In the genomic region with DNA sequence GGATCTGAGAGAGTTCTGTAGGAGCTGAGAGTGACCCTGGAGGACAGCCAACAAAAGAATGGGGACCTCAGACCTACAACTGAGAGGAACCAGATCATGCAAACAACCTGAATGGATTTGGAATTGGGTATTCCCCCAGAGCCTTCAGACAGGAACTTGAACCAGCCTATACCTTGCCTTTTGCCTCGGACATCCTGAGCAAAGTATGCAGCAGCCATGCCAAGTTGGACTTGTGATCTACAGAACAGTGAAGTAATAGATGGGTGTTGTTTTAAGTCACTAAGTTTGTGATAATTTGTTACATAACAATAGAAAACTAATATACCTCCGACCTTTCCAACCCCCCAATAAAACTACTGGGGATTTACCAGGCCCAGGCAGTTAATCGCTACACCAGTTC, we compare ENCODE assay signal across 21 cellular contexts. TPM values are rescaled to one million over a fixed set of nuclear protein-coding genes. Genes with fewer than 3 reads are reported as not detected.
DNase-seq lines count a peak whose midpoint lies in the region; ATAC-seq, FAIRE-seq and TF ChIP-seq lines count a peak whose summit lies in the region.
"Had no signal": no experiment of that assay in that cellular context is flagged by ENCODE, and none has a peak within 500 bp of the region (broad histone marks: within the 10 kb centered on the region; RNA-seq: fewer than 3 reads in every experiment).

No MANE protein-coding gene starts in this region.

- H3K27ac ChIP-seq in BLaER1 (no peak overlapping the region), H1 (ENCODE audit: low read depth, low read length) (no peak overlapping the region), hepatocyte (peak overlapping the region; percentile 79), small intestine (ENCODE audit: low read depth in 1 of 2, low read length in 1 of 2) (no peak overlapping the region), spleen (no peak overlapping the region), right cardiac atrium (ENCODE audit: low read length) (no peak overlapping the region)

- H2BK20ac ChIP-seq in H1 (ENCODE audit: low read length): no peak overlapping the region

- no peaks in the 10 kb centered on the region for H3K79me2 ChIP-seq in H1 (ENCODE audit: control insufficient read depth in 1 of 2, insufficient read depth in 2 of 2, low read length in 2 of 2)
- peaks cover 11% of the 10 kb centered on the region for H3K79me2 ChIP-seq in hepatocyte

- intact Hi-C loops in spleen (cut with DNase I; ENCODE audit: low total_unique reads) (no loop called here), right cardiac atrium (cut with DNase I) (no loop called here)

- no peak overlapping the region for H3K14ac ChIP-seq in H1 (ENCODE audit: insufficient read length)

- TF ChIP-seq EP300 in H1 (IDR thresholded peaks at IDR 0.05; ENCODE audit: borderline replicate concordance in 1 of 2, low read depth in 2 of 2, low read length in 2 of 2): no peak

- POLR2A ChIA-PET in H1 (lab: Charles Lee; ENCODE audit: partially characterized antibody): interaction anchor here (1.2 kb wide), 1 partner anchor 154 kb away, joined by 3 read pairs; no protein-coding TSS in a partner anchor

- H3K23me2 ChIP-seq in H1 (ENCODE audit: low read depth, low read length): peaks cover 21% of the 10 kb centered on the region; the same call in 1 of the 2 replicates

- H3K9me3 ChIP-seq in BLaER1 (peaks cover 22% of the 10 kb centered on the region), H1 (ENCODE audit: insufficient read depth in 2 of 2, low read depth in 1 of 2, low read length in 1 of 2) (peaks cover 0 to 6% of the 10 kb centered on the region in 2 experiments; a peak in 2 of 4 replicates), hepatocyte (ENCODE audit: low read depth) (no peaks in the 10 kb centered on the region), small intestine (ENCODE audit: control insufficient read depth, low read depth) (no peaks in the 10 kb centered on the region), spleen (no peaks in the 10 kb centered on the region), right cardiac atrium (ENCODE audit: control insufficient read depth, low read length) (no peaks in the 10 kb centered on the region)
- H3K9me3 ChIP-seq: SK-N-SH had no signal

- H3K27me3 ChIP-seq in BLaER1: peaks cover 31% of the 10 kb centered on the region
- peaks cover 13 to 43% (median 35%) of the 10 kb centered on the region in 4 experiments for H3K27me3 ChIP-seq in H1 (replicated peaks in 1 of 4; ENCODE audit: control insufficient read depth in 3 of 4, extremely low read depth in 1 of 4, insufficient read depth in 3 of 4, low read length in 3 of 4)
- H3K27me3 ChIP-seq in hepatocyte: peaks cover 46% of the 10 kb centered on the region
- peaks cover 9 to 12% of the 10 kb centered on the region in 2 donors for H3K27me3 ChIP-seq in small intestine (ENCODE audit: control insufficient read depth in 2 of 2, insufficient read depth in 2 of 2, low read length in 2 of 2)
- H3K27me3 ChIP-seq in spleen (replicated peaks in 1 of 7): peaks cover 0 to 82% (median 49%) of the 10 kb centered on the region in 7 donors
- peaks cover 3% of the 10 kb centered on the region for H3K27me3 ChIP-seq in right cardiac atrium (ENCODE audit: control insufficient read depth, insufficient read depth)

- no peak overlapping the region for H3K18ac ChIP-seq in H1 (ENCODE audit: extremely low read depth, low read length)

- 0 out of 2 replicates have a peak overlapping the region, but pooled peaks have one; percentile 32 for H2BK15ac ChIP-seq in H1 (ENCODE audit: low read length)

- peaks cover 57% of the 10 kb centered on the region for H3K4me1 ChIP-seq in BLaER1
- peaks cover 5 to 29% (median 16%) of the 10 kb centered on the region in 4 experiments for H3K4me1 ChIP-seq in H1 (replicated peaks in 1 of 4; ENCODE audit: control insufficient read depth in 3 of 4, insufficient read depth in 4 of 4, low read length in 3 of 4)
- H3K4me1 ChIP-seq in hepatocyte (ENCODE audit: insufficient read depth): peaks cover 5% of the 10 kb centered on the region
- peaks cover 5 to 14% of the 10 kb centered on the region in 2 donors for H3K4me1 ChIP-seq in small intestine (ENCODE audit: control insufficient read depth in 2 of 2, insufficient read depth in 1 of 2, low read depth in 1 of 2, low read length in 1 of 2)
- peaks cover 7 to 26% (median 20%) of the 10 kb centered on the region in 6 donors for H3K4me1 ChIP-seq in spleen
- H3K4me1 ChIP-seq in right cardiac atrium (ENCODE audit: control insufficient read depth, insufficient read depth, low read length): no peaks in the 10 kb centered on the region

- TF ChIP-seq CTCF in H1 (IDR thresholded peaks at IDR 0.05; ENCODE audit: control extremely low read depth in 1 of 3, insufficient read depth in 1 of 3, low read depth in 1 of 3, low read length in 3 of 3): no peak
- no peak for TF ChIP-seq CTCF in hepatocyte (IDR thresholded peaks at IDR 0.05; ENCODE audit: poor library complexity)
- no peak for TF ChIP-seq CTCF in spleen (IDR thresholded peaks at IDR 0.05 in 8 of 11, conservative IDR thresholded peaks at IDR 0.05 in 3 of 11)

- H2BK12ac ChIP-seq in H1 (ENCODE audit: low read depth, low read length): 0 out of 2 replicates have a peak overlapping the region, but pooled peaks have one; percentile 32

- H4K20me1 ChIP-seq in BLaER1: peaks cover 29% of the 10 kb centered on the region
- H4K20me1 ChIP-seq in H1 (replicated peaks in 1 of 2; ENCODE audit: control insufficient read depth in 1 of 2, insufficient read depth in 2 of 2, low read length in 2 of 2): peaks cover 2 to 5% of the 10 kb centered on the region in 2 experiments
- no peaks in the 10 kb centered on the region for H4K20me1 ChIP-seq in hepatocyte (ENCODE audit: insufficient read depth, poor library complexity, severe bottlenecking)

- no peak overlapping the region for H4K5ac ChIP-seq in H1 (ENCODE audit: insufficient read length, low read depth, low read length)

- no peak overlapping the region for H4K8ac ChIP-seq in H1 (ENCODE audit: extremely low read depth, insufficient read depth, low read length)

- no peaks in the 10 kb centered on the region for H3K9me2 ChIP-seq in hepatocyte (replicated peaks; ENCODE audit: insufficient read depth)
- H3K9me2 ChIP-seq: SK-N-SH had no signal

- ATAC-seq in right cardiac atrium: no peak
- ATAC-seq: HCT116 had no signal

- H3K4me3 ChIP-seq in BLaER1 (peak overlapping the region; percentile 75; the same call in 1 of the 2 replicates), H1 (ENCODE audit: extremely low read depth in 1 of 4, insufficient read depth in 2 of 4, low read depth in 3 of 4, low read length in 4 of 4) (no peak overlapping the region), hepatocyte (no peak overlapping the region), small intestine (ENCODE audit: low read depth in 1 of 2, low read length in 2 of 2) (no peak overlapping the region), spleen (no peak overlapping the region), right cardiac atrium (ENCODE audit: low read length) (no peak overlapping the region)

- no peak overlapping the region for H3K56ac ChIP-seq in H1 (replicated peaks; ENCODE audit: insufficient read length, low read depth, low read length)

- CTCF ChIA-PET in H1 (lab: Charles Lee; ENCODE audit: partially characterized antibody): interaction anchor here (0.9 to 1.6 kb wide), 3 partner anchors 26 to 203 kb away, joined by 3 to 4 read pairs (median 3); no protein-coding TSS in a partner anchor

- H2AFZ ChIP-seq in H1 (ENCODE audit: low read length): no peak overlapping the region
- no peak overlapping the region for H2AFZ ChIP-seq in hepatocyte

- DNase-seq in H1 (ENCODE audit: low read depth in 1 of 2, low spot score in 2 of 2) (no peak), hepatocyte (ENCODE audit: low spot score) (no peak), small intestine (peak; percentile 76), NCI-H1436 treated with DMSO at 0.1 percent for 48 hours (lab: John Stamatoyannopoulos, UW) (no peak), spleen (no peak), right cardiac atrium (no peak)
- DNase-seq: C1 segment of cervical spinal cord; CD4-positive, alpha-beta memory T cell; COR-L47; GOT3; Karpas-422; NCI-H1092 treated with DMSO at 0.1 percent for 48 hours; NCI-H1436; NCI-H187 treated with DMSO at 0.1 percent for 48 hours; NCI-H2107; SK-N-SH had no signal

- no peak overlapping the region for H2AK5ac ChIP-seq in H1 (ENCODE audit: low read depth, low read length)

- no peak overlapping the region for H4K91ac ChIP-seq in H1 (replicated peaks; ENCODE audit: insufficient read length, low read length)

- TF ChIP-seq RAD21 in H1 (IDR thresholded peaks at IDR 0.05 in 1 of 2, conservative IDR thresholded peaks at IDR 0.05 in 1 of 2; ENCODE audit: low read depth in 2 of 2, low read length in 2 of 2): no peak

- no peak overlapping the region for H3K23ac ChIP-seq in H1 (ENCODE audit: insufficient read length)

- H3K79me1 ChIP-seq in H1 (ENCODE audit: low read depth, low read length): no peaks in the 10 kb centered on the region

- H3K36me3 ChIP-seq in BLaER1: peaks cover 9% of the 10 kb centered on the region; the same call in 1 of the 2 replicates
- H3K36me3 ChIP-seq in H1 (ENCODE audit: control insufficient read depth in 2 of 4, insufficient read depth in 4 of 4, low read length in 3 of 4): no peaks in the 10 kb centered on the region
- no peaks in the 10 kb centered on the region for H3K36me3 ChIP-seq in hepatocyte (replicated peaks; ENCODE audit: insufficient read depth, low read depth)
- no peaks in the 10 kb centered on the region for H3K36me3 ChIP-seq in small intestine (ENCODE audit: control insufficient read depth in 2 of 2, insufficient read depth in 2 of 2, low read length in 2 of 2)
- no peaks in the 10 kb centered on the region for H3K36me3 ChIP-seq in spleen

- TF ChIP-seq POLR2A in H1 (IDR thresholded peaks at IDR 0.05; ENCODE audit: control extremely low read depth in 1 of 2, low read depth in 2 of 2, low read length in 2 of 2): no peak
- TF ChIP-seq POLR2A in spleen (IDR thresholded peaks at IDR 0.05): no peak

- no peak overlapping the region for H2BK5ac ChIP-seq in H1 (ENCODE audit: low read depth, low read length)

- FAIRE-seq in H1 (lab: Jason Lieb, UNC) (no peak), small intestine (lab: Jason Lieb, UNC) (no peak)
- FAIRE-seq: A204.1, G401.6 had no signal

- no peak overlapping the region for H3K9ac ChIP-seq in BLaER1
- no peak overlapping the region for H3K9ac ChIP-seq in H1 (replicated peaks in 1 of 4; ENCODE audit: extremely low read depth in 1 of 4, low read depth in 3 of 4, low read length in 3 of 4)
- H3K9ac ChIP-seq: SK-N-SH had no signal

- H2BK120ac ChIP-seq in H1 (replicated peaks; ENCODE audit: low read depth, low read length): no peak overlapping the region

- WGBS in H1 (ENCODE audit: extremely low coverage in 1 of 2, insufficient coverage in 1 of 2, insufficient read length in 1 of 2, insufficient replicate concordance in 2 of 2, low coverage in 1 of 2, low lambda C conversion rate in 2 of 2, missing lambda C conversion rate in 1 of 2), 2 experiments: 89% methylated on average over 3 of the region's 3 CpGs; no CpG with 5 or more reads in 1 of the 2 experiments
- 62% methylated on average over 3 of the region's 3 CpGs for WGBS in hepatocyte (ENCODE audit: low lambda C conversion rate, missing lambda C conversion rate)
- 15 to 68% (median 41%) methylated on average over 3 of the region's 3 CpGs for WGBS in small intestine, 3 donors
- 84 to 95% (median 90%) methylated on average over 3 of the region's 3 CpGs for WGBS in spleen, 5 donors
- 86% methylated on average over 3 of the region's 3 CpGs for WGBS in right cardiac atrium

- H3K4me2 ChIP-seq in BLaER1: peak overlapping the region; percentile 96
- no peak overlapping the region for H3K4me2 ChIP-seq in H1 (ENCODE audit: insufficient read depth in 1 of 2, low read depth in 2 of 2, low read length in 2 of 2)
- H3K4me2 ChIP-seq in hepatocyte: peak overlapping the region; percentile 5
- H3K4me2 ChIP-seq: SK-N-SH had no signal

- no peak overlapping the region for H3K4ac ChIP-seq in H1 (replicated peaks; ENCODE audit: insufficient read length, low read depth, low read length)

RNA-seq across cellular contexts. Expression of a gene that starts 1.9 kb away (rescaled TPM):
- 1.5 and 1.8 TPM in 2 replicates for total RNA-seq in H1 (2021; fragmentation: NEBNext Ultra II Directional; extraction: Animal tissue kit (Norgen Biotek cat#: 25700))
- polyA plus RNA-seq in H1 (2011; rRNA removed) (0.51 and 0.99 TPM in 2 replicates), hepatocyte (0.17 and 0.53 TPM in 2 replicates), small intestine (1 to 10 TPM in 1 of 3 donors, not detected in 2; 1.4 TPM), spleen (not detected), right cardiac atrium (0.27 TPM)
- 0.90 TPM for polyA plus RNA-seq in H1 (2011; cell fraction: cytosol; rRNA removed)
- polyA plus RNA-seq in H1 (2011; cell fraction: nucleus; rRNA removed): 1.2 TPM
- polyA plus RNA-seq in H1 (2012, experiment 1 of 2): 0.75 to 1.2 TPM (median 1.0 TPM) in 4 replicates
- polyA plus RNA-seq in H1 (2012, experiment 2 of 2): 0.55 TPM
- polyA plus RNA-seq in H1 (2013, experiment 1 of 2): 1.1 TPM
- 1.1 TPM for polyA plus RNA-seq in H1 (2013, experiment 2 of 2)
- 0.98 TPM in 2 replicates for polyA minus RNA-seq in H1 (2011; rRNA and poly(A)+ RNA removed)
- 1.5 TPM for polyA minus RNA-seq in H1 (2011; cell fraction: cytosol; rRNA and poly(A)+ RNA removed)
- polyA minus RNA-seq in H1 (2011; cell fraction: nucleus; rRNA and poly(A)+ RNA removed): 3.3 TPM
- total RNA-seq in hepatocyte (9.5 and 9.6 TPM in 2 replicates), spleen (not detected), right cardiac atrium (1 to 10 TPM in 3 of 4 donors, under 1 TPM in 1; 0.50 to 3.1 (median 1.7) TPM)
- total RNA-seq: CD4-positive, alpha-beta memory T cell had no signal
- polyA plus RNA-seq: AG04450; CD4-positive, alpha-beta memory T cell; SK-N-SH had no signal

Comparison
In these comparisons a context has a peak if more than half of its experiments do, and no peak if none do; other contexts are left out.
1. H3K4me2 ChIP-seq: peak in BLaER1 (single experiment) and hepatocyte (single experiment); none in H1 (0 of 2).